17 cellular contexts compared by ENCODE assay signal in genomic region chr10:89427629-89428028, GRCh38. TPM values are rescaled to one million over a fixed set of nuclear protein-coding genes. Genes with fewer than 3 reads are reported as not detected.
DNase-seq lines count a peak whose midpoint lies in the region; ATAC-seq and TF ChIP-seq lines count a peak whose summit lies in the region.
"Had no signal": no experiment of that assay in that cellular context is flagged by ENCODE, and none has a peak within 500 bp of the region (broad histone marks: within the 10 kb centered on the region; RNA-seq: fewer than 3 reads in every experiment).

No MANE protein-coding gene starts in this region.

- H3K27ac ChIP-seq in cardiac muscle cell (peak overlapping the region; percentile 6), right atrium auricular region (peak overlapping the region in 1 of 2 donors; percentile 77)
- H3K27ac ChIP-seq: hepatocyte, Peyer's patch, skin epidermis had no signal

- TF ChIP-seq CTCF in cardiac muscle cell (IDR thresholded peaks at IDR 0.05; ENCODE audit: low read depth, low read length): no peak
- TF ChIP-seq CTCF in right atrium auricular region (IDR thresholded peaks at IDR 0.05): no peak
- TF ChIP-seq CTCF in GM13977 (IDR thresholded peaks at IDR 0.05; ENCODE audit: extremely low read depth, insufficient read depth, missing control alignments): no peak

- DNase-seq in cardiac muscle cell (ENCODE audit: low read depth in 1 of 2, low spot score in 1 of 2) (peak in 1 of 2 donors; percentile 38), right atrium auricular region (ENCODE audit: low spot score) (no peak), astrocyte of the hippocampus (ENCODE audit: low read depth, low spot score) (peak; percentile 71), hepatic stellate cell (ENCODE audit: low spot score) (peak; percentile 60), GM13977 (ENCODE audit: low spot score) (no peak), DMS53 treated with DMSO at 0.1 percent for 48 hours (lab: John Stamatoyannopoulos, UW; ENCODE audit: unreplicated experiment) (no peak), cortex of kidney (lab: John Stamatoyannopoulos, UW) (no peak)
- DNase-seq: 8988T; activated CD4-positive, alpha-beta T cell treated with anti-CD3 and anti-CD28 coated beads for 36 hours; anterior cingulate cortex; NCI-H510A; Peyer's patch had no signal

- H3K9me3 ChIP-seq in cardiac muscle cell (ENCODE audit: low read depth): no peaks in the 10 kb centered on the region
- H3K9me3 ChIP-seq in right atrium auricular region: no peaks in the 10 kb centered on the region
- H3K9me3 ChIP-seq: Peyer's patch had no signal

- H3K4me3 ChIP-seq in cardiac muscle cell (no peak overlapping the region), right atrium auricular region (no peak overlapping the region)
- H3K4me3 ChIP-seq: hepatocyte, Peyer's patch, skin epidermis had no signal

- H3K27me3 ChIP-seq in cardiac muscle cell: no peaks in the 10 kb centered on the region
- no peaks in the 10 kb centered on the region for H3K27me3 ChIP-seq in right atrium auricular region
- H3K27me3 ChIP-seq: hepatocyte, Peyer's patch had no signal

- ATAC-seq in GM18498 (IDR thresholded peaks at IDR 0.05; ENCODE audit: unreplicated experiment): no peak
- ATAC-seq: activated CD4-positive, alpha-beta T cell treated with anti-CD3 and anti-CD28 coated beads for 36 hours had no signal

- peaks cover 12% of the 10 kb centered on the region for H3K4me1 ChIP-seq in cardiac muscle cell (ENCODE audit: low read depth)
- peaks cover 0 to 17% of the 10 kb centered on the region in 2 donors for H3K4me1 ChIP-seq in right atrium auricular region
- H3K4me1 ChIP-seq: Peyer's patch had no signal

- in situ Hi-C loops in GM13977 (cut with MboI; ENCODE audit: low pct_unique_long_range_greater_than_20kb, low sequenced_read_pairs, unreplicated experiment): loop anchor here (10.0 kb wide), 1 partner anchor 137 kb away; no protein-coding TSS in a partner anchor

- H3K36me3 ChIP-seq in cardiac muscle cell (no peaks in the 10 kb centered on the region), right atrium auricular region (no peaks in the 10 kb centered on the region)
- H3K36me3 ChIP-seq: Peyer's patch had no signal

RNA-seq across cellular contexts. Expression of gene IFIT5, which starts 13.3 kb away (rescaled TPM):
- total RNA-seq in cardiac muscle cell (4.4 and 4.8 TPM in 2 replicates), right atrium auricular region (10 to 100 TPM in 1 of 2 donors, 1 to 10 TPM in 1; 6.9 to 11.1 TPM)
- polyA plus RNA-seq in cardiac muscle cell: 6.6 and 6.9 TPM in 2 replicates

RNA-seq across cellular contexts. Expression of gene IFIT1, which starts 35.2 kb away (rescaled TPM):
- total RNA-seq in cardiac muscle cell (22.7 and 23.9 TPM in 2 replicates), right atrium auricular region (10 to 100 TPM in 1 of 2 donors, 1 to 10 TPM in 1; 6.7 to 10.6 TPM)
- polyA plus RNA-seq in cardiac muscle cell: 24.4 and 32.8 TPM in 2 replicates

RNA-seq across cellular contexts. Expression of gene IFIT1B, which starts 49.8 kb away (rescaled TPM):
- total RNA-seq in cardiac muscle cell: not detected in 2 replicates
- polyA plus RNA-seq in cardiac muscle cell: 0.31 and 0.99 TPM in 2 replicates
- under 1 TPM in 1 of 2 donors, not detected in 1; 0.24 TPM for total RNA-seq in right atrium auricular region
- total RNA-seq: activated CD4-positive, alpha-beta T cell treated with anti-CD3 and anti-CD28 coated beads for 36 hours; hepatocyte; neural crest cell; Peyer's patch; T-helper 2 cell treated with Interferon-gamma antibody and Interleukin-4, amounts not matched to agents 100 ng/mL and 5 ng/mL, for 36 hours had no signal
- polyA plus RNA-seq: hepatocyte had no signal

Comparison
In these comparisons a context has a peak if more than half of its experiments do, and no peak if none do; other contexts are left out.
1. DNase-seq: peak in astrocyte of the hippocampus (single experiment) and hepatic stellate cell (single experiment); none in right atrium auricular region (single experiment), GM13977 (single experiment), DMS53 treated with DMSO at 0.1 percent for 48 hours (single experiment) and cortex of kidney (single experiment).